ENCODE assay signal across 24 cellular contexts in the genomic region with DNA sequence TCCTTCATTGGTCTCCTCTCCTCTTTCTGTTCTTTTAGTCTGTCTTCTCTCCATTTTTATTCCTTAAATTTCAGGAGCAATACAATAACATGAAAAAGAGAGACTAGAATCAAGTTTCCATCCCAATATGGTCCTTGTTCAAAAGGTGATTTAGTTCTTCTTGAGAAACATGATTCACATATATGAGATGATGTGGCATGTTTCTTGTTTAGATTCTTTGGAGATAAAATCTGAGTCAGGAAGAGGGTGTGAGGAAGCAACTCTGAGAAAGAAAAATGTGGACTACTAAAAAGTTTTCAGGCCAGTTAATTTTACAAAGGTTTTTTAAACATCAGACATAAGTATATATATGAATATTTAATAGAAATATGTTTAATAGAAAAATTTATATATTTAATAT.
"Had no signal": no experiment of that assay in that cellular context is flagged by ENCODE, and none has a peak within 500 bp of the region (broad histone marks: within the 10 kb centered on the region; RNA-seq: fewer than 3 reads in every experiment).

No MANE protein-coding gene starts in this region.

- H3K4me3 ChIP-seq: cardiac muscle cell, esophagus muscularis mucosa, gastrocnemius medialis, pancreas, psoas muscle, spleen, tibial nerve had no signal

- H3K4me1 ChIP-seq: esophagus muscularis mucosa, gastrocnemius medialis, pancreas, psoas muscle, spleen, tibial nerve had no signal

- H3K9me3 ChIP-seq: esophagus muscularis mucosa, gastrocnemius medialis, pancreas, psoas muscle, tibial nerve had no signal

- H3K27ac ChIP-seq: cardiac muscle cell, esophagus muscularis mucosa, gastrocnemius medialis, pancreas, psoas muscle, spleen, tibial nerve had no signal

- DNase-seq: activated CD4-positive, alpha-beta T cell treated with anti-CD3 and anti-CD28 coated beads, Interleukin-2, amount 50 U/mL, for 1 hour; activated CD8-positive, alpha-beta T cell treated with anti-CD3 and anti-CD28 coated beads for 36 hours; activated gamma-delta T cell treated with Interleukin-2 at 50 U/mL for 16 hours; activated naive CD4-positive, alpha-beta T cell treated with anti-CD3 and anti-CD28 coated beads, Interleukin-2, amount 50 U/mL, for 16 hours; activated T-cell treated with anti-CD3 and anti-CD28 coated beads, Interleukin-2, amount 50 U/mL, for 4 hours; cortex of kidney; effector memory CD8-positive, alpha-beta T cell; gastrocnemius medialis; glutamatergic neuron; islet precursor cell; left ventricle myocardium superior; naive B cell; nucleus accumbens; pancreas; psoas muscle; spleen; stimulated activated naive CD4-positive, alpha-beta T cell treated with Interleukin-2 at 50 U/mL for 16 hours; T-helper 2 cell had no signal

- H3K36me3 ChIP-seq: cardiac muscle cell, esophagus muscularis mucosa, gastrocnemius medialis, pancreas, spleen, tibial nerve had no signal

- ATAC-seq: activated CD8-positive, alpha-beta T cell treated with anti-CD3 and anti-CD28 coated beads for 36 hours; activated T-cell treated with anti-CD3 and anti-CD28 coated beads, Interleukin-2, amount 50 U/mL, for 4 hours; activated T-helper 17 cell treated with anti-CD3 and anti-CD28 coated beads, Interleukin-2, amount 50 U/mL, for 72 hours; effector memory CD8-positive, alpha-beta T cell; gastrocnemius medialis; left ventricle myocardium superior; pancreas; psoas muscle; SK-N-SH treated with all-trans-retinoic acid at 6 μM for 48 hours; WTC11 had no signal

- H3K27me3 ChIP-seq: cardiac muscle cell, esophagus muscularis mucosa, gastrocnemius medialis, pancreas, spleen, tibial nerve had no signal
